ENCODE assay signal across 8 cellular contexts in genomic region chr4:9691221-9692065, GRCh38.
DNase-seq lines count a peak whose midpoint lies in the region; ATAC-seq, FAIRE-seq and TF ChIP-seq lines count a peak whose summit lies in the region.

No MANE protein-coding gene starts in this region.

- ATAC-seq in Right ventricle myocardium superior (ENCODE audit: poor library complexity): peak; percentile 100
- ATAC-seq in thoracic aorta (ENCODE audit: insufficient number of reproducible peaks, low FRiP score, low read depth): peak; percentile 94

- 1% methylated on average over 16 to 57 of the region's 57 CpGs for WGBS in ovary, 3 donors

- H3K4me1 ChIP-seq in ovary (ENCODE audit: insufficient read depth) (no peaks in the 10 kb centered on the region), thoracic aorta (ENCODE audit: control insufficient read depth in 1 of 2, low read depth in 2 of 2) (no peaks in the 10 kb centered on the region)

- peak overlapping the region; percentile 67 for H3K4me3 ChIP-seq in ovary
- H3K4me3 ChIP-seq in thoracic aorta: peak overlapping the region; percentile 87

- H3K9me3 ChIP-seq in ovary: no peaks in the 10 kb centered on the region
- H3K9me3 ChIP-seq in thoracic aorta: no peaks in the 10 kb centered on the region

- intact Hi-C loops in Right ventricle myocardium superior (cut with DNase I): no loop called here
- intact Hi-C loops in ovary (cut with DNase I): loop anchor here in 1 of 4 donors (10.0 kb wide), 1 partner anchor 323 kb away; no protein-coding TSS in a partner anchor

- H3K27ac ChIP-seq in ovary (peak overlapping the region; percentile 59 to 88), thoracic aorta (peak overlapping the region; percentile 69 to 86)

- FAIRE-seq in H54 (lab: Jason Lieb, UNC): no peak

- no peak for TF ChIP-seq EP300 in ovary (IDR thresholded peaks at IDR 0.05)

- H3K27me3 ChIP-seq in ovary: no peaks in the 10 kb centered on the region
- H3K27me3 ChIP-seq in thoracic aorta (replicated peaks; ENCODE audit: insufficient read depth): no peaks in the 10 kb centered on the region

- TF ChIP-seq CTCF in ovary (IDR thresholded peaks at IDR 0.05) (no peak), thoracic aorta (IDR thresholded peaks at IDR 0.05) (no peak)

- DNase-seq in Daoy (ENCODE audit: low read depth) (peak; percentile 97), H54 (ENCODE audit: insufficient read length, low spot score) (peak; percentile 65), M059J (ENCODE audit: low read depth) (peak; percentile 30), SKM-1 (lab: John Stamatoyannopoulos, UW; ENCODE audit: unreplicated experiment) (peak; percentile 89), Right ventricle myocardium superior (peak; percentile 98), ovary (peak; percentile 96 to 98 (median 97)), thoracic aorta (ENCODE audit: low spot score) (peak; percentile 88)
- DNase-seq in activated naive CD8-positive, alpha-beta T cell treated with anti-CD3 and anti-CD28 coated beads, Interleukin-2, amount 50 U/mL, for 16 hours (ENCODE audit: low read depth, low spot score): peak; percentile 79

- H3K36me3 ChIP-seq in ovary (no peaks in the 10 kb centered on the region), thoracic aorta (no peaks in the 10 kb centered on the region)

- TF ChIP-seq POLR2A in H54 (IDR thresholded peaks at IDR 0.05; ENCODE audit: low read depth, low read length): no peak
- no peak for TF ChIP-seq POLR2A in ovary (IDR thresholded peaks at IDR 0.05)

Comparison
In these comparisons a context has a peak if more than half of its experiments do, and no peak if none do; other contexts are left out.
1. Peak in every context shown above with its lines: DNase-seq, ATAC-seq, H3K4me3 ChIP-seq and H3K27ac ChIP-seq.
2. DNase-seq: peak in every context shown above with its lines; median percentile 98 in Right ventricle myocardium superior; 97 in Daoy; 97 in ovary; 89 in SKM-1; 88 in thoracic aorta; 79 in activated naive CD8-positive, alpha-beta T cell treated with anti-CD3 and anti-CD28 coated beads, Interleukin-2, amount 50 U/mL, for 16 hours; 65 in H54; 30 in M059J.